19 cellular contexts compared by ENCODE assay signal in genomic region chr16:50388491-50388890, GRCh38. TPM values are rescaled to one million over a fixed set of nuclear protein-coding genes. Genes with fewer than 3 reads are reported as not detected.
DNase-seq lines count a peak whose midpoint lies in the region; ATAC-seq, FAIRE-seq and TF ChIP-seq lines count a peak whose summit lies in the region.
"Had no signal": no experiment of that assay in that cellular context is flagged by ENCODE, and none has a peak within 500 bp of the region (broad histone marks: within the 10 kb centered on the region; RNA-seq: fewer than 3 reads in every experiment).

No MANE protein-coding gene starts in this region.

- peaks cover 4% of the 10 kb centered on the region for H3K9me3 Mint-ChIP-seq in neural crest cell
- H3K9me3 Mint-ChIP-seq: CD4-positive, CD25-positive, alpha-beta regulatory T cell had no signal

- no peak for TF ChIP-seq CTCF in neural crest cell (conservative IDR thresholded peaks at IDR 0.05)
- TF ChIP-seq CTCF in uterus (IDR thresholded peaks at IDR 0.05) = no peak

- intact Hi-C loops in uterus (cut with DNase I; ENCODE audit: low total_unique reads) = no loop called here

- TF ChIP-seq POLR2A in H54 (IDR thresholded peaks at IDR 0.05; ENCODE audit: low read depth, low read length) (no peak), uterus (IDR thresholded peaks at IDR 0.05) (no peak)

- no peaks in the 10 kb centered on the region for H3K27me3 ChIP-seq in uterus
- H3K27me3 ChIP-seq: BLaER1 treated with 17β-estradiol and CSF1 and Interleukin-3, amounts not matched to agents 10 nM and 100 nM had no signal

- peak overlapping the region; percentile 24 for H3K27ac Mint-ChIP-seq in neural crest cell (ENCODE audit: unreplicated experiment)
- H3K27ac Mint-ChIP-seq: CD4-positive, CD25-positive, alpha-beta regulatory T cell had no signal

- no peak overlapping the region for H3K27ac ChIP-seq in uterus
- H3K27ac ChIP-seq: BLaER1 treated with 17β-estradiol and CSF1 and Interleukin-3, amounts not matched to agents 10 nM and 100 nM had no signal

- no peaks in the 10 kb centered on the region for H3K36me3 Mint-ChIP-seq in neural crest cell (ENCODE audit: low read depth)
- H3K36me3 Mint-ChIP-seq: CD4-positive, CD25-positive, alpha-beta regulatory T cell had no signal

- peak; percentile 95 for DNase-seq in G401 (ENCODE audit: low spot score)
- peak; percentile 3 for DNase-seq in NCI-H69 (lab: John Stamatoyannopoulos, UW)
- DNase-seq in cerebellar nuclear complex (lab: John Stamatoyannopoulos, UW) = peak; percentile 69 to 90
- DNase-seq in neural crest cell (ENCODE audit: low read depth, low spot score) = no peak
- no peak for DNase-seq in HuH-7 (ENCODE audit: low spot score)
- no peak for DNase-seq in H54 (ENCODE audit: insufficient read length, low spot score)
- DNase-seq in uterus = no peak
- DNase-seq: ACHN; Calu3; CD4-positive, CD25-positive, alpha-beta regulatory T cell; DMS153; DND-41; GF-D8 had no signal

- H3K4me3 Mint-ChIP-seq in neural crest cell = peak overlapping the region; percentile 8
- H3K4me3 Mint-ChIP-seq: CD4-positive, CD25-positive, alpha-beta regulatory T cell had no signal

- H3K4me3 ChIP-seq in uterus = no peak overlapping the region
- H3K4me3 ChIP-seq: BLaER1 treated with 17β-estradiol and CSF1 and Interleukin-3, amounts not matched to agents 10 nM and 100 nM had no signal

- no peaks in the 10 kb centered on the region for H3K9me3 ChIP-seq in uterus
- H3K9me3 ChIP-seq: BLaER1 treated with 17β-estradiol and CSF1 and Interleukin-3, amounts not matched to agents 10 nM and 100 nM had no signal

- H3K27me3 Mint-ChIP-seq in neural crest cell (ENCODE audit: low read depth) = no peaks in the 10 kb centered on the region

- no peak for FAIRE-seq in H54 (lab: Jason Lieb, UNC)
- FAIRE-seq: GM19239, HepG2, HTR-8/SVneo had no signal

- peaks cover 58% of the 10 kb centered on the region for H3K4me1 Mint-ChIP-seq in neural crest cell

- no peaks in the 10 kb centered on the region for H3K36me3 ChIP-seq in uterus
- H3K36me3 ChIP-seq: BLaER1 treated with 17β-estradiol and CSF1 and Interleukin-3, amounts not matched to agents 10 nM and 100 nM had no signal

- in situ Hi-C loops in G401 (cut with HindIII; ENCODE audit: low sequenced_read_pairs) = no loop called here

- ATAC-seq in HG03442 (IDR thresholded peaks at IDR 0.05; ENCODE audit: unreplicated experiment) = no peak
- ATAC-seq: HCT116, HepG2 had no signal

- H3K4me1 ChIP-seq in uterus = peaks cover 0 to 4% of the 10 kb centered on the region in 2 donors

RNA-seq across cellular contexts. Expression of gene BRD7, which starts 19.7 kb away (rescaled TPM):
- total RNA-seq in G401 (2014; rRNA removed; shearing (Covaris generic)) = 54.5 and 55.5 TPM in 2 replicates
- total RNA-seq in neural crest cell = 130 and 163 TPM in 2 replicates
- total RNA-seq in uterus = 10 to 100 TPM; 26.9 to 74.8 (median 40.3) TPM

Comparison
In these comparisons a context has a peak if more than half of its experiments do, and no peak if none do; other contexts are left out.
1. DNase-seq: peak in G401 (single experiment), NCI-H69 (single experiment) and cerebellar nuclear complex (2 of 2); none in neural crest cell (single experiment), HuH-7 (single experiment), H54 (single experiment) and uterus (0 of 2).